ENCODE assay signal across 27 cellular contexts in genomic region chr11:112212290-112212689, GRCh38. TPM values are rescaled to one million over a fixed set of nuclear protein-coding genes. Genes with fewer than 3 reads are reported as not detected.
A peak's percentile ranks its signal among the peaks of the same experiment; 100 is the strongest.
DNase-seq lines count a peak whose midpoint lies in the region; ATAC-seq, FAIRE-seq and TF ChIP-seq lines count a peak whose summit lies in the region.
"Had no signal": no experiment of that assay in that cellular context is flagged by ENCODE, and none has a peak within 500 bp of the region (broad histone marks: within the 10 kb centered on the region; RNA-seq: fewer than 3 reads in every experiment).

No MANE protein-coding gene starts in this region.

- DNase-seq in HepG2 (ENCODE audit: low spot score) (no peak), body of pancreas (no peak), NCI-H226 (no peak), NCI-H187 (lab: John Stamatoyannopoulos, UW) (no peak)
- DNase-seq: AML-193; Caco-2; CD8-positive, alpha-beta T cell; GDM1; GOT3; MV-4-11; NCI-H1105; NCI-H1436 treated with DMSO at 0.1 percent for 48 hours; NCI-H1930; NCI-H2107; NCI-H446 treated with DMSO at 0.1 percent for 48 hours; NCI-H69; SIG-M5 had no signal

- intact Hi-C loops in HepG2 (cut with micrococcal nuclease; ENCODE audit: unreplicated experiment) (loop anchor here (10.0 kb wide), 1 partner anchor 1073 kb away; no protein-coding TSS in a partner anchor), body of pancreas (cut with DNase I) (no loop called here)

- no peak for TF ChIP-seq CTCF in liver (IDR thresholded peaks at IDR 0.05; ENCODE audit: low read depth, low read length, missing input control)
- no peak for TF ChIP-seq CTCF in HepG2 (CRISPR knock-in tag; IDR thresholded peaks at IDR 0.05)
- no peak for TF ChIP-seq CTCF in Loucy (conservative IDR thresholded peaks at IDR 0.05; ENCODE audit: low read length)
- TF ChIP-seq CTCF in body of pancreas (IDR thresholded peaks at IDR 0.05), result no peak

- no peak overlapping the region for H3K9ac ChIP-seq in liver (ENCODE audit: low read depth in 1 of 2, low read length in 2 of 2)
- H3K9ac ChIP-seq in HepG2 (ENCODE audit: insufficient read depth, low read depth, low read length), result no peak overlapping the region
- H3K9ac ChIP-seq in Loucy (ENCODE audit: low read depth, low read length, poor library complexity, severe bottlenecking), result no peak overlapping the region
- H3K9ac ChIP-seq: BLaER1 treated with 17β-estradiol and CSF1 and Interleukin-3, amounts not matched to agents 10 nM and 100 nM had no signal

- H3K79me2 ChIP-seq in HepG2 (ENCODE audit: insufficient read depth, low read length) (no peaks in the 10 kb centered on the region), Loucy (ENCODE audit: insufficient read depth, low read length) (no peaks in the 10 kb centered on the region)

- TF ChIP-seq RAD21 in liver (IDR thresholded peaks at IDR 0.05) (no peak), HepG2 (CRISPR knock-in tag; IDR thresholded peaks at IDR 0.05) (no peak)

- CTCF ChIA-PET in HepG2 (lab: Yijun Ruan, JAX; ENCODE audit: low intra/inter-chr PET ratio, low total read pairs), result no interaction called here

- no peaks in the 10 kb centered on the region for H3K9me3 ChIP-seq in liver (ENCODE audit: control insufficient read depth in 4 of 4, low read length in 3 of 4)
- H3K9me3 ChIP-seq in HepG2 (ENCODE audit: low read length), result no peaks in the 10 kb centered on the region
- no peaks in the 10 kb centered on the region for H3K9me3 ChIP-seq in Loucy (ENCODE audit: insufficient read depth, low read depth, low read length)
- H3K9me3 ChIP-seq in body of pancreas, result no peaks in the 10 kb centered on the region
- H3K9me3 ChIP-seq: A549; BLaER1 treated with 17β-estradiol and CSF1 and Interleukin-3, amounts not matched to agents 10 nM and 100 nM; Caco-2; HAP-1 had no signal

- no peaks in the 10 kb centered on the region for H3F3A ChIP-seq in Loucy (ENCODE audit: low read depth)

- H3K27me3 ChIP-seq in liver (ENCODE audit: control insufficient read depth in 4 of 4, insufficient read depth in 4 of 4, low read length in 3 of 4) (no peaks in the 10 kb centered on the region), HepG2 (ENCODE audit: control insufficient read depth in 1 of 2, insufficient read depth in 2 of 2, low read length in 2 of 2) (no peaks in the 10 kb centered on the region), Loucy (ENCODE audit: insufficient read depth, low read length, poor library complexity, severe bottlenecking) (no peaks in the 10 kb centered on the region), body of pancreas (no peaks in the 10 kb centered on the region)
- H3K27me3 ChIP-seq: BLaER1 treated with 17β-estradiol and CSF1 and Interleukin-3, amounts not matched to agents 10 nM and 100 nM had no signal

- WGBS in liver, result 79% methylated on average over 3 of the region's 3 CpGs
- WGBS in HepG2 (ENCODE audit: low lambda C conversion rate), result 83% methylated on average over 3 of the region's 3 CpGs
- 68 to 92% methylated on average over 3 of the region's 3 CpGs for WGBS in body of pancreas, 2 donors

- ATAC-seq in HepG2 (no peak), esophagus mucosa (peak; percentile 41), body of pancreas (no peak)
- ATAC-seq: A549; CD8-positive, alpha-beta T cell; GM12878; Panc1 had no signal

- TF ChIP-seq EP300 in HepG2 (IDR thresholded peaks at IDR 0.05; ENCODE audit: low read depth in 2 of 2, low read length in 2 of 2), result no peak
- TF ChIP-seq EP300 in HepG2 (CRISPR knock-in tag; IDR thresholded peaks at IDR 0.05; ENCODE audit: borderline replicate concordance), result no peak

- no peak overlapping the region for H3K4me2 ChIP-seq in HepG2 (ENCODE audit: low read depth, low read length)
- peak overlapping the region; percentile 60 for H3K4me2 ChIP-seq in Loucy (ENCODE audit: low read depth, low read length, poor library complexity, severe bottlenecking)
- H3K4me2 ChIP-seq: A549 had no signal

- H3K36me3 ChIP-seq in liver (ENCODE audit: control insufficient read depth in 4 of 4, insufficient read depth in 3 of 4, low read depth in 1 of 4, low read length in 3 of 4) (no peaks in the 10 kb centered on the region), HepG2 (replicated peaks in 1 of 2; ENCODE audit: control insufficient read depth in 1 of 2, insufficient read depth in 2 of 2, low read length in 2 of 2) (no peaks in the 10 kb centered on the region), Loucy (ENCODE audit: insufficient read depth, low read length) (no peaks in the 10 kb centered on the region), body of pancreas (replicated peaks in 1 of 2; ENCODE audit: insufficient read depth in 1 of 2, low read depth in 2 of 2) (no peaks in the 10 kb centered on the region)
- H3K36me3 ChIP-seq: BLaER1 treated with 17β-estradiol and CSF1 and Interleukin-3, amounts not matched to agents 10 nM and 100 nM; HAP-1 had no signal

- H3K27ac ChIP-seq in liver (ENCODE audit: low read depth in 1 of 2, low read length in 2 of 2), result peak overlapping the region; percentile 55 to 72
- no peak overlapping the region for H3K27ac ChIP-seq in HepG2 (ENCODE audit: extremely low read length, insufficient read depth, low read length)
- no peak overlapping the region for H3K27ac ChIP-seq in body of pancreas
- H3K27ac ChIP-seq: A549; BLaER1 treated with 17β-estradiol and CSF1 and Interleukin-3, amounts not matched to agents 10 nM and 100 nM; SK-N-MC had no signal

- H4K20me1 ChIP-seq in HepG2 (ENCODE audit: insufficient read depth, low read length), result no peaks in the 10 kb centered on the region
- H4K20me1 ChIP-seq in Loucy (ENCODE audit: insufficient read depth, low read length, poor library complexity, severe bottlenecking), result no peaks in the 10 kb centered on the region
- H4K20me1 ChIP-seq: BLaER1 treated with 17β-estradiol and CSF1 and Interleukin-3, amounts not matched to agents 10 nM and 100 nM had no signal

- H3K4me1 ChIP-seq in liver (ENCODE audit: control insufficient read depth in 4 of 4, insufficient read depth in 4 of 4, low read length in 3 of 4), result peaks cover 6 to 60% (median 38%) of the 10 kb centered on the region in 4 donors
- peaks cover 11% of the 10 kb centered on the region for H3K4me1 ChIP-seq in HepG2 (ENCODE audit: insufficient read depth, low read length)
- peaks cover 16% of the 10 kb centered on the region for H3K4me1 ChIP-seq in Loucy (ENCODE audit: insufficient read depth, low read length, poor library complexity, severe bottlenecking)
- peaks cover 5% of the 10 kb centered on the region for H3K4me1 ChIP-seq in body of pancreas
- H3K4me1 ChIP-seq: HAP-1 had no signal

- TF ChIP-seq POLR2A in HepG2 (IDR thresholded peaks at IDR 0.05; ENCODE audit: insufficient read depth in 1 of 2, low read depth in 2 of 2, low read length in 2 of 2) (no peak), body of pancreas (IDR thresholded peaks at IDR 0.05) (no peak)

- FAIRE-seq in HepG2 (lab: Jason Lieb, UNC), result no peak
- FAIRE-seq: A549, GM12878 had no signal

- no peaks in the 10 kb centered on the region for H3K9me2 ChIP-seq in Loucy (replicated peaks; ENCODE audit: low read depth, low read length)

- in situ Hi-C loops in HepG2 (cut with HindIII; ENCODE audit: extremely low pct_ligation_motif_present, low pct_unique_long_range_greater_than_20kb), result loop anchor here (10.0 kb wide), 1 partner anchor 343 kb away; no protein-coding TSS in a partner anchor

- no peak overlapping the region for H3K4me3 ChIP-seq in liver (ENCODE audit: low read depth in 1 of 3, low read length in 3 of 3)
- no peak overlapping the region for H3K4me3 ChIP-seq in HepG2 (replicated peaks in 1 of 3; ENCODE audit: insufficient read depth in 1 of 3, low read depth in 2 of 3, low read length in 3 of 3)
- no peak overlapping the region for H3K4me3 ChIP-seq in Loucy (ENCODE audit: low read length, poor library complexity, severe bottlenecking)
- H3K4me3 ChIP-seq in body of pancreas, result no peak overlapping the region
- H3K4me3 ChIP-seq: A549; BLaER1 treated with 17β-estradiol and CSF1 and Interleukin-3, amounts not matched to agents 10 nM and 100 nM; GM12878; HAP-1; SK-N-MC had no signal

- POLR2A ChIA-PET in HepG2 (lab: Yijun Ruan, JAX), result no interaction called here

- BruUV-seq in HepG2 (replicated peaks; lab: Mats Ljungman, UMichigan), result no TSS peak

- no peak overlapping the region for H2AFZ ChIP-seq in HepG2 (ENCODE audit: low read length)
- H2AFZ ChIP-seq in Loucy (ENCODE audit: low read length), result no peak overlapping the region

RNA-seq across cellular contexts. Expression of gene PTS, which starts 13.9 kb away (rescaled TPM):
- 10 to 100 TPM; 11.3 to 59.5 TPM for total RNA-seq in liver
- 100 to 1,000 TPM in 1 of 2 donors, 10 to 100 TPM in 1; 39.6 to 106 TPM for polyA plus RNA-seq in liver
- 46.8 and 49.3 TPM in 2 replicates for total RNA-seq in HepG2 (2016; rRNA removed; fragmentation: Illumina TruSeq; extraction: Trizol)
- 40.2 and 43.5 TPM in 2 replicates for total RNA-seq in HepG2 (2016; cell fraction: cytosol; rRNA removed; fragmentation: Illumina TruSeq; extraction: Trizol; ENCODE audit: low read depth)
- total RNA-seq in HepG2 (2016; cell fraction: insoluble cytoplasmic fraction; rRNA removed; fragmentation: Illumina TruSeq; extraction: Trizol), result 47.6 and 49.7 TPM in 2 replicates
- total RNA-seq in HepG2 (2016; cell fraction: membrane; rRNA removed; fragmentation: Illumina TruSeq; extraction: Trizol), result 39.7 and 40.1 TPM in 2 replicates
- 38.8 and 43.2 TPM in 2 replicates for total RNA-seq in HepG2 (2016; cell fraction: nucleus; rRNA removed; fragmentation: Illumina TruSeq; extraction: Trizol)
- polyA plus RNA-seq in HepG2 (2011; rRNA removed), result 26.3 and 33.6 TPM in 2 replicates
- 19.8 and 26.0 TPM in 2 replicates for polyA plus RNA-seq in HepG2 (2011; cell fraction: cytosol; rRNA removed)
- 23.5 and 45.8 TPM in 2 replicates for polyA plus RNA-seq in HepG2 (2011; cell fraction: nucleus; rRNA removed)
- 32.7 and 36.0 TPM in 2 replicates for polyA plus RNA-seq in HepG2 (2012)
- polyA plus RNA-seq in HepG2 (2016; cell fraction: cytosol; fragmentation: Illumina TruSeq; extraction: Trizol; ENCODE audit: low read depth), result 28.2 and 34.2 TPM in 2 replicates
- polyA plus RNA-seq in HepG2 (2016; cell fraction: insoluble cytoplasmic fraction; fragmentation: Illumina TruSeq; extraction: Trizol; ENCODE audit: low read depth), result 44.0 and 45.6 TPM in 2 replicates
- polyA plus RNA-seq in HepG2 (2016; cell fraction: membrane; fragmentation: Illumina TruSeq; extraction: Trizol; ENCODE audit: low read depth), result 32.0 and 33.3 TPM in 2 replicates
- 60.5 and 68.6 TPM in 2 replicates for polyA plus RNA-seq in HepG2 (2016; cell fraction: nucleus; fragmentation: Illumina TruSeq; extraction: Trizol; ENCODE audit: insufficient read depth, low read depth)
- polyA minus RNA-seq in HepG2 (2011; rRNA and poly(A)+ RNA removed; ENCODE audit: low replicate concordance), result 6.7 and 7.7 TPM in 2 replicates
- 6.6 and 7.3 TPM in 2 replicates for polyA minus RNA-seq in HepG2 (2011; cell fraction: cytosol; rRNA and poly(A)+ RNA removed)
- 62.4 and 70.9 TPM in 2 replicates for polyA minus RNA-seq in HepG2 (2011; cell fraction: nucleus; rRNA and poly(A)+ RNA removed)
- 32.5 TPM for total RNA-seq in esophagus mucosa
- total RNA-seq in body of pancreas, result 10 to 100 TPM; 20.1 to 25.7 TPM

RNA-seq across cellular contexts. Expression of gene BCO2, which starts 37.0 kb away (rescaled TPM):
- total RNA-seq in liver (100 to 1,000 TPM in 1 of 2 donors, under 1 TPM in 1; 0.70 to 190 TPM), HepG2 (2016; rRNA removed; fragmentation: Illumina TruSeq; extraction: Trizol) (0.38 TPM in 1 of 2 replicates, not detected in the other), esophagus mucosa (5.7 TPM), body of pancreas (1 to 10 TPM; 3.6 to 4.2 TPM)
- polyA plus RNA-seq in liver (100 to 1,000 TPM in 1 of 2 donors, 10 to 100 TPM in 1; 24.4 to 133 TPM), HepG2 (2011; rRNA removed) (0.58 and 0.67 TPM in 2 replicates)
- 0.40 and 1.2 TPM in 2 replicates for total RNA-seq in HepG2 (2016; cell fraction: cytosol; rRNA removed; fragmentation: Illumina TruSeq; extraction: Trizol; ENCODE audit: low read depth)
- total RNA-seq in HepG2 (2016; cell fraction: insoluble cytoplasmic fraction; rRNA removed; fragmentation: Illumina TruSeq; extraction: Trizol), result 0.34 and 0.41 TPM in 2 replicates
- 0.52 and 0.62 TPM in 2 replicates for total RNA-seq in HepG2 (2016; cell fraction: membrane; rRNA removed; fragmentation: Illumina TruSeq; extraction: Trizol)
- total RNA-seq in HepG2 (2016; cell fraction: nucleus; rRNA removed; fragmentation: Illumina TruSeq; extraction: Trizol), result 0.78 and 0.81 TPM in 2 replicates
- 0.15 and 0.19 TPM in 2 replicates for polyA plus RNA-seq in HepG2 (2011; cell fraction: cytosol; rRNA removed)
- 1.1 and 1.8 TPM in 2 replicates for polyA plus RNA-seq in HepG2 (2011; cell fraction: nucleus; rRNA removed)
- polyA plus RNA-seq in HepG2 (2012), result 0.72 and 1.4 TPM in 2 replicates
- polyA plus RNA-seq in HepG2 (2016; cell fraction: cytosol; fragmentation: Illumina TruSeq; extraction: Trizol; ENCODE audit: low read depth), result not detected in 2 replicates
- polyA plus RNA-seq in HepG2 (2016; cell fraction: insoluble cytoplasmic fraction; fragmentation: Illumina TruSeq; extraction: Trizol; ENCODE audit: low read depth), result 0.40 and 0.53 TPM in 2 replicates
- polyA plus RNA-seq in HepG2 (2016; cell fraction: membrane; fragmentation: Illumina TruSeq; extraction: Trizol; ENCODE audit: low read depth), result not detected in 2 replicates
- 2.3 and 2.8 TPM in 2 replicates for polyA plus RNA-seq in HepG2 (2016; cell fraction: nucleus; fragmentation: Illumina TruSeq; extraction: Trizol; ENCODE audit: insufficient read depth, low read depth)
- 0.28 and 0.40 TPM in 2 replicates for polyA minus RNA-seq in HepG2 (2011; rRNA and poly(A)+ RNA removed; ENCODE audit: low replicate concordance)
- polyA minus RNA-seq in HepG2 (2011; cell fraction: cytosol; rRNA and poly(A)+ RNA removed), result not detected in 2 replicates
- 2.7 and 4.0 TPM in 2 replicates for polyA minus RNA-seq in HepG2 (2011; cell fraction: nucleus; rRNA and poly(A)+ RNA removed)
- total RNA-seq: MCF 10A had no signal

RNA-seq across cellular contexts. Expression of gene TEX12, which starts 45.1 kb away (rescaled TPM):
- under 1 TPM in 1 of 2 donors, not detected in 1; 0.42 TPM for total RNA-seq in liver
- under 1 TPM; 0.07 to 0.29 TPM for polyA plus RNA-seq in liver
- not detected in 2 replicates for total RNA-seq in HepG2 (2016; rRNA removed; fragmentation: Illumina TruSeq; extraction: Trizol)
- total RNA-seq in HepG2 (2016; cell fraction: cytosol; rRNA removed; fragmentation: Illumina TruSeq; extraction: Trizol; ENCODE audit: low read depth), result not detected in 2 replicates
- total RNA-seq in HepG2 (2016; cell fraction: insoluble cytoplasmic fraction; rRNA removed; fragmentation: Illumina TruSeq; extraction: Trizol), result 0.15 TPM in 1 of 2 replicates, not detected in the other
- total RNA-seq in HepG2 (2016; cell fraction: membrane; rRNA removed; fragmentation: Illumina TruSeq; extraction: Trizol), result not detected in 2 replicates
- 0.69 TPM in 1 of 2 replicates, not detected in the other for total RNA-seq in HepG2 (2016; cell fraction: nucleus; rRNA removed; fragmentation: Illumina TruSeq; extraction: Trizol)
- not detected in 2 replicates for polyA plus RNA-seq in HepG2 (2011; rRNA removed)
- polyA plus RNA-seq in HepG2 (2011; cell fraction: cytosol; rRNA removed), result not detected in 2 replicates
- 0.19 TPM in 1 of 2 replicates, not detected in the other for polyA plus RNA-seq in HepG2 (2011; cell fraction: nucleus; rRNA removed)
- polyA plus RNA-seq in HepG2 (2012), result not detected in 2 replicates
- polyA plus RNA-seq in HepG2 (2016; cell fraction: cytosol; fragmentation: Illumina TruSeq; extraction: Trizol; ENCODE audit: low read depth), result not detected in 2 replicates
- not detected in 2 replicates for polyA plus RNA-seq in HepG2 (2016; cell fraction: insoluble cytoplasmic fraction; fragmentation: Illumina TruSeq; extraction: Trizol; ENCODE audit: low read depth)
- polyA plus RNA-seq in HepG2 (2016; cell fraction: membrane; fragmentation: Illumina TruSeq; extraction: Trizol; ENCODE audit: low read depth), result not detected in 2 replicates
- polyA plus RNA-seq in HepG2 (2016; cell fraction: nucleus; fragmentation: Illumina TruSeq; extraction: Trizol; ENCODE audit: insufficient read depth, low read depth), result 1.6 TPM in 1 of 2 replicates, not detected in the other
- not detected in 2 replicates for polyA minus RNA-seq in HepG2 (2011; rRNA and poly(A)+ RNA removed; ENCODE audit: low replicate concordance)
- not detected in 2 replicates for polyA minus RNA-seq in HepG2 (2011; cell fraction: cytosol; rRNA and poly(A)+ RNA removed)
- polyA minus RNA-seq in HepG2 (2011; cell fraction: nucleus; rRNA and poly(A)+ RNA removed), result not detected in 2 replicates
- total RNA-seq in esophagus mucosa, result 0.16 TPM
- not detected for total RNA-seq in body of pancreas
- total RNA-seq: Caco-2; CD8-positive, alpha-beta T cell; MCF 10A had no signal
- polyA plus RNA-seq: A549 had no signal

RNA-seq across cellular contexts. Expression of gene PLET1, which starts 48.4 kb away (rescaled TPM):
- total RNA-seq in liver, result not detected
- polyA plus RNA-seq in liver, result not detected
- not detected in 2 replicates for total RNA-seq in HepG2 (2016; rRNA removed; fragmentation: Illumina TruSeq; extraction: Trizol)
- not detected in 2 replicates for total RNA-seq in HepG2 (2016; cell fraction: cytosol; rRNA removed; fragmentation: Illumina TruSeq; extraction: Trizol; ENCODE audit: low read depth)
- total RNA-seq in HepG2 (2016; cell fraction: insoluble cytoplasmic fraction; rRNA removed; fragmentation: Illumina TruSeq; extraction: Trizol), result not detected in 2 replicates
- total RNA-seq in HepG2 (2016; cell fraction: membrane; rRNA removed; fragmentation: Illumina TruSeq; extraction: Trizol), result not detected in 2 replicates
- total RNA-seq in HepG2 (2016; cell fraction: nucleus; rRNA removed; fragmentation: Illumina TruSeq; extraction: Trizol), result not detected in 2 replicates
- not detected in 2 replicates for polyA plus RNA-seq in HepG2 (2011; rRNA removed)
- not detected in 2 replicates for polyA plus RNA-seq in HepG2 (2011; cell fraction: cytosol; rRNA removed)
- not detected in 2 replicates for polyA plus RNA-seq in HepG2 (2011; cell fraction: nucleus; rRNA removed)
- not detected in 2 replicates for polyA plus RNA-seq in HepG2 (2012)
- not detected in 2 replicates for polyA plus RNA-seq in HepG2 (2016; cell fraction: cytosol; fragmentation: Illumina TruSeq; extraction: Trizol; ENCODE audit: low read depth)
- not detected in 2 replicates for polyA plus RNA-seq in HepG2 (2016; cell fraction: insoluble cytoplasmic fraction; fragmentation: Illumina TruSeq; extraction: Trizol; ENCODE audit: low read depth)
- polyA plus RNA-seq in HepG2 (2016; cell fraction: membrane; fragmentation: Illumina TruSeq; extraction: Trizol; ENCODE audit: low read depth), result not detected in 2 replicates
- not detected in 2 replicates for polyA plus RNA-seq in HepG2 (2016; cell fraction: nucleus; fragmentation: Illumina TruSeq; extraction: Trizol; ENCODE audit: insufficient read depth, low read depth)
- not detected in 2 replicates for polyA minus RNA-seq in HepG2 (2011; rRNA and poly(A)+ RNA removed; ENCODE audit: low replicate concordance)
- not detected in 2 replicates for polyA minus RNA-seq in HepG2 (2011; cell fraction: cytosol; rRNA and poly(A)+ RNA removed)
- polyA minus RNA-seq in HepG2 (2011; cell fraction: nucleus; rRNA and poly(A)+ RNA removed), result not detected in 2 replicates
- total RNA-seq in esophagus mucosa, result not detected
- total RNA-seq in body of pancreas, result not detected
- total RNA-seq: Caco-2; CD8-positive, alpha-beta T cell; GM12878; MCF 10A had no signal
- polyA plus RNA-seq: A549, GM12878 had no signal

RNA-seq across cellular contexts. Expression of gene IL18, which starts 48.4 kb away (rescaled TPM):
- 1 to 10 TPM; 3.8 to 5.2 TPM for total RNA-seq in liver
- polyA plus RNA-seq in liver, result 1 to 10 TPM; 3.0 to 3.3 TPM
- total RNA-seq in HepG2 (2016; rRNA removed; fragmentation: Illumina TruSeq; extraction: Trizol), result 0.89 and 1.4 TPM in 2 replicates
- total RNA-seq in HepG2 (2016; cell fraction: cytosol; rRNA removed; fragmentation: Illumina TruSeq; extraction: Trizol; ENCODE audit: low read depth), result 0.30 and 0.44 TPM in 2 replicates
- total RNA-seq in HepG2 (2016; cell fraction: insoluble cytoplasmic fraction; rRNA removed; fragmentation: Illumina TruSeq; extraction: Trizol), result 1.4 TPM in 2 replicates
- 0.72 and 0.74 TPM in 2 replicates for total RNA-seq in HepG2 (2016; cell fraction: membrane; rRNA removed; fragmentation: Illumina TruSeq; extraction: Trizol)
- 0.66 and 0.75 TPM in 2 replicates for total RNA-seq in HepG2 (2016; cell fraction: nucleus; rRNA removed; fragmentation: Illumina TruSeq; extraction: Trizol)
- polyA plus RNA-seq in HepG2 (2011; rRNA removed), result 2.7 and 3.6 TPM in 2 replicates
- polyA plus RNA-seq in HepG2 (2011; cell fraction: cytosol; rRNA removed), result 1.2 and 1.7 TPM in 2 replicates
- 1.4 and 2.7 TPM in 2 replicates for polyA plus RNA-seq in HepG2 (2011; cell fraction: nucleus; rRNA removed)
- 0.31 and 0.44 TPM in 2 replicates for polyA plus RNA-seq in HepG2 (2012)
- 0.38 and 0.43 TPM in 2 replicates for polyA plus RNA-seq in HepG2 (2016; cell fraction: cytosol; fragmentation: Illumina TruSeq; extraction: Trizol; ENCODE audit: low read depth)
- polyA plus RNA-seq in HepG2 (2016; cell fraction: insoluble cytoplasmic fraction; fragmentation: Illumina TruSeq; extraction: Trizol; ENCODE audit: low read depth), result 1.1 and 1.3 TPM in 2 replicates
- 0.60 and 1.1 TPM in 2 replicates for polyA plus RNA-seq in HepG2 (2016; cell fraction: membrane; fragmentation: Illumina TruSeq; extraction: Trizol; ENCODE audit: low read depth)
- polyA plus RNA-seq in HepG2 (2016; cell fraction: nucleus; fragmentation: Illumina TruSeq; extraction: Trizol; ENCODE audit: insufficient read depth, low read depth), result 1.5 and 2.4 TPM in 2 replicates
- 0.50 and 22.8 TPM in 2 replicates for polyA minus RNA-seq in HepG2 (2011; rRNA and poly(A)+ RNA removed; ENCODE audit: low replicate concordance)
- polyA minus RNA-seq in HepG2 (2011; cell fraction: cytosol; rRNA and poly(A)+ RNA removed), result 0.97 and 1.5 TPM in 2 replicates
- polyA minus RNA-seq in HepG2 (2011; cell fraction: nucleus; rRNA and poly(A)+ RNA removed), result 4.1 TPM in 2 replicates
- total RNA-seq in esophagus mucosa, result 41.8 TPM
- 10 to 100 TPM in 1 of 2 donors, 1 to 10 TPM in 1; 3.3 to 22.8 TPM for total RNA-seq in body of pancreas
- total RNA-seq: CD8-positive, alpha-beta T cell had no signal

Comparison
In these comparisons a context has a peak if more than half of its experiments do, and no peak if none do; other contexts are left out.
1. H3K27ac ChIP-seq: peak in liver (2 of 2); none in HepG2 (single experiment) and body of pancreas (0 of 4).